In the genomic region with DNA sequence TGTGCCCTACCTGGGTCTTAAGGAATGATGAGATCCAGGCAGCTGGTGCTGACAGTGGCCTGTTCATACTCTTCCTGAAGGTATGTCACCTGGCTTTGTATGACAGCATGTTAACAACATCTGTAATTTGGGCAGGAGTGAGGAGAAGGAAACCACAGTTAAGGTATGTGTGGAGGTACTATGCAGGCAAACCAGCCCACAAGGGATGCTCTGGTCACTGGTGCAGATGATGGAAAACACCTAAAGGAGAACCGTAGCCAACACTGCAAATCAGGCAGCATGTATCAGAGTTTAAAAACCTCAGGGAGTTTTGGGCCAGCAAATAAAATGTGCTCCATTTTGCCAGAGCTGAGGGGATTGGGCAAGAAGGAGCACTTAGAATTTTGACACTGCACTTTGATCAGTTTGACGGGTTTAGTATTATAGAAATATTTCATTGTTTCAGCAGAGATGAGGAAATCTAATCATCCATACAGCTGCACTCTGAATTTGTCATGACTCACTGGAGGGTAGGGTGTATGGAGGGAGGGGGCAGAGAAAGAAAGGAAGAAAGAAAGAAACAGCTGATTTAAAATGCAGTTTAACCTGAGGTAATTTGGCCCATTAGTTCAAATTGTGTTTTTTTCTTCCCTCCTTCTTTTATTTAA, we compare ENCODE assay signal across 31 cellular contexts.
A peak's percentile ranks its signal among the peaks of the same experiment; 100 is the strongest.
DNase-seq lines count a peak whose midpoint lies in the region; ATAC-seq and TF ChIP-seq lines count a peak whose summit lies in the region.
"Had no signal": no experiment of that assay in that cellular context is flagged by ENCODE, and none has a peak within 500 bp of the region (broad histone marks: within the 10 kb centered on the region; RNA-seq: fewer than 3 reads in every experiment).

No MANE protein-coding gene starts in this region.

- 0 out of 4 replicates have a peak overlapping the region, but pooled peaks of 1 of the 2 experiments have one; percentile 22 for H4K8ac ChIP-seq in IMR-90 (ENCODE audit: low read depth in 2 of 2, low read length in 2 of 2)

- H3K4me2 ChIP-seq in IMR-90 (ENCODE audit: low read depth, low read length) = no peak overlapping the region; the same call in 1 of the 2 replicates
- H3K4me2 ChIP-seq: PC-9 had no signal

- CTCF ChIA-PET in IMR-90 (lab: Yijun Ruan, JAX) = no interaction called here

- H4K20me1 ChIP-seq in IMR-90 (ENCODE audit: insufficient read depth, low read length) = no peaks in the 10 kb centered on the region

- no peak overlapping the region for H2BK15ac ChIP-seq in IMR-90 (ENCODE audit: low read depth, low read length)

- no peak overlapping the region for H2AK9ac ChIP-seq in IMR-90 (replicated peaks; ENCODE audit: low read depth, low read length, poor library complexity)

- intact Hi-C loops in IMR-90 (cut with micrococcal nuclease) = no loop called here
- intact Hi-C loops in left ventricle myocardium superior (cut with micrococcal nuclease) = no loop called here

- H4K5ac ChIP-seq in IMR-90 (ENCODE audit: low read depth, low read length) = peak overlapping the region; percentile 31; the same call in 1 of the 2 replicates

- H3K4ac ChIP-seq in IMR-90 (ENCODE audit: low read depth, low read length) = 0 out of 2 replicates have a peak overlapping the region, but pooled peaks have one; percentile 7

- H3K36me3 Mint-ChIP-seq in effector memory CD8-positive, alpha-beta T cell (ENCODE audit: insufficient read depth) = no peaks in the 10 kb centered on the region
- H3K36me3 Mint-ChIP-seq in nephron (ENCODE audit: low read depth) (no peaks in the 10 kb centered on the region), endothelial cell (ENCODE audit: low read depth, unreplicated experiment) (no peaks in the 10 kb centered on the region)
- H3K36me3 Mint-ChIP-seq: CD8-positive, alpha-beta memory T cell; natural killer cell had no signal

- dilution Hi-C loops in IMR-90 (cut with HindIII; ENCODE audit: low sequenced_read_pairs, unreplicated experiment) = no loop called here

- H3K9me3 ChIP-seq in IMR-90 (ENCODE audit: control insufficient read depth, insufficient read depth, low read length) = no peaks in the 10 kb centered on the region
- H3K9me3 ChIP-seq: adrenal gland, BE2C, esophagus squamous epithelium, mucosa of descending colon, suprapubic skin, upper lobe of left lung had no signal

- no TSS peak for BruUV-seq in IMR-90 (replicated peaks; lab: Mats Ljungman, UMichigan)

- H3K9me3 Mint-ChIP-seq in effector memory CD8-positive, alpha-beta T cell = no peaks in the 10 kb centered on the region
- H3K9me3 Mint-ChIP-seq in nephron (no peaks in the 10 kb centered on the region), endothelial cell (ENCODE audit: unreplicated experiment) (no peaks in the 10 kb centered on the region)
- H3K9me3 Mint-ChIP-seq: activated CD4-positive, alpha-beta memory T cell treated with anti-CD3 and anti-CD28 coated beads, Interleukin-2, amount 10 ng/mL, durations not matched to agents 7 days and 5 days; CD8-positive, alpha-beta memory T cell; natural killer cell had no signal

- no peak overlapping the region for H3K4me3 Mint-ChIP-seq in effector memory CD8-positive, alpha-beta T cell
- H3K4me3 Mint-ChIP-seq in nephron (no peak overlapping the region), endothelial cell (ENCODE audit: unreplicated experiment) (no peak overlapping the region)
- H3K4me3 Mint-ChIP-seq: activated CD4-positive, alpha-beta memory T cell treated with anti-CD3 and anti-CD28 coated beads, Interleukin-2, amount 10 ng/mL, durations not matched to agents 7 days and 5 days; natural killer cell had no signal

- peaks cover 0 to 20% of the 10 kb centered on the region in 2 donors for H3K4me1 Mint-ChIP-seq in effector memory CD8-positive, alpha-beta T cell (ENCODE audit: low read depth in 2 of 2)
- H3K4me1 Mint-ChIP-seq in nephron (peaks cover 20% of the 10 kb centered on the region), endothelial cell (ENCODE audit: unreplicated experiment) (peaks cover 7% of the 10 kb centered on the region)
- H3K4me1 Mint-ChIP-seq: activated CD4-positive, alpha-beta memory T cell treated with anti-CD3 and anti-CD28 coated beads, Interleukin-2, amount 10 ng/mL, durations not matched to agents 7 days and 5 days; CD8-positive, alpha-beta memory T cell had no signal

- no peak for TF ChIP-seq POLR2A in IMR-90 (IDR thresholded peaks at IDR 0.05; ENCODE audit: low read depth, low read length)

- no peak overlapping the region for H2BK5ac ChIP-seq in IMR-90 (ENCODE audit: low read depth, low read length, poor library complexity, severe bottlenecking)

- H2AK5ac ChIP-seq in IMR-90 (ENCODE audit: low read depth, low read length) = no peak overlapping the region

- ATAC-seq in IMR-90 (ENCODE audit: low read depth) (peak; percentile 59; the same call in 1 of the 2 replicates), left ventricle myocardium superior (no peak)
- ATAC-seq in effector memory CD8-positive, alpha-beta T cell (replicated peaks) = peak; percentile 69
- ATAC-seq: mucosa of descending colon, natural killer cell, Right ventricle myocardium inferior had no signal

- peak overlapping the region; percentile 6; the same call in 1 of the 2 replicates for H3K18ac ChIP-seq in IMR-90 (ENCODE audit: low read depth, low read length)

- POLR2A ChIA-PET in IMR-90 (lab: Charles Lee; ENCODE audit: unreplicated experiment) = no interaction called here

- in situ Hi-C loops in IMR-90 (cut with MboI; ENCODE audit: low sequenced_read_pairs) = no loop called here

- H3K36me3 ChIP-seq in IMR-90 (ENCODE audit: control insufficient read depth, insufficient read depth, low read length) = no peaks in the 10 kb centered on the region
- H3K36me3 ChIP-seq: adrenal gland, BE2C, brain microvascular endothelial cell, esophagus squamous epithelium, suprapubic skin, upper lobe of left lung had no signal

- H4K91ac ChIP-seq in IMR-90 (ENCODE audit: insufficient read depth, low read depth, low read length) = no peak overlapping the region

- no peak overlapping the region for H2AFZ ChIP-seq in IMR-90 (replicated peaks; ENCODE audit: low read length, poor library complexity)
- H2AFZ ChIP-seq: PC-9 had no signal

- H3K27ac ChIP-seq in IMR-90 (ENCODE audit: insufficient read depth, low read length) = no peak overlapping the region
- H3K27ac ChIP-seq: adrenal gland, brain microvascular endothelial cell, esophagus squamous epithelium, PC-9, suprapubic skin, upper lobe of left lung had no signal

- H3K4me3 ChIP-seq in AG09309 (ENCODE audit: control insufficient read depth, low read depth, low read length) (no peak overlapping the region), IMR-90 (ENCODE audit: insufficient read depth, low read depth, low read length) (no peak overlapping the region)
- H3K4me3 ChIP-seq: adrenal gland, esophagus squamous epithelium, mucosa of descending colon, PC-9, suprapubic skin, upper lobe of left lung had no signal

- H3K9me1 ChIP-seq in IMR-90 (ENCODE audit: insufficient read depth, low read length) = 0 out of 2 replicates have a peak, but pooled peaks cover 4% of the 10 kb centered on the region

- WGBS in IMR-90 (ENCODE audit: extremely low coverage in 2 of 2, insufficient read length in 1 of 2), 2 experiments = 63% methylated on average over 1 of the region's 2 CpGs; no CpG with 5 or more reads in 1 of the 2 experiments

- no peak overlapping the region for H2BK120ac ChIP-seq in IMR-90 (ENCODE audit: low read depth, low read length)

- no peak overlapping the region for H3K23ac ChIP-seq in IMR-90 (ENCODE audit: low read depth, low read length)

- no peak overlapping the region for H3K56ac ChIP-seq in IMR-90 (ENCODE audit: extremely low read depth, insufficient read depth, low read length)

- peaks cover 7% of the 10 kb centered on the region for H3K4me1 ChIP-seq in IMR-90 (ENCODE audit: control insufficient read depth, insufficient read depth, low read length)
- H3K4me1 ChIP-seq: adrenal gland, BE2C, esophagus squamous epithelium, suprapubic skin, upper lobe of left lung had no signal

- peaks cover 4 to 22% of the 10 kb centered on the region in 2 donors for H3K27me3 Mint-ChIP-seq in effector memory CD8-positive, alpha-beta T cell
- H3K27me3 Mint-ChIP-seq in nephron (ENCODE audit: low read depth) = peaks cover 8% of the 10 kb centered on the region
- H3K27me3 Mint-ChIP-seq in endothelial cell (ENCODE audit: unreplicated experiment) = no peaks in the 10 kb centered on the region

- TF ChIP-seq CTCF in AG09309 (IDR thresholded peaks at IDR 0.05; ENCODE audit: control insufficient read depth, insufficient read depth, low read depth, low read length, missing control alignments) = no peak
- no peak for TF ChIP-seq CTCF in IMR-90 (conservative IDR thresholded peaks at IDR 0.05; ENCODE audit: low read depth, low read length)
- TF ChIP-seq CTCF in nephron (IDR thresholded peaks at IDR 0.05; ENCODE audit: unreplicated experiment in 3 of 3) = no peak
- TF ChIP-seq CTCF in endothelial cell (IDR thresholded peaks at IDR 0.05; ENCODE audit: unreplicated experiment) = no peak

- no peak overlapping the region for H3K14ac ChIP-seq in IMR-90 (replicated peaks; ENCODE audit: low read depth, low read length)

- 0 out of 4 replicates have a peak, but pooled peaks cover 3 to 5% of the 10 kb centered on the region in 2 experiments for H3K79me1 ChIP-seq in IMR-90 (ENCODE audit: low read depth in 1 of 2, low read length in 2 of 2)

- no peak for TF ChIP-seq RAD21 in IMR-90 (IDR thresholded peaks at IDR 0.05; ENCODE audit: low read length)

- H3K9ac ChIP-seq in IMR-90 (ENCODE audit: low read depth, low read length) = no peak overlapping the region

- H3K27me3 ChIP-seq in IMR-90 (ENCODE audit: control insufficient read depth, insufficient read depth, low read length) = no peaks in the 10 kb centered on the region
- H3K27me3 ChIP-seq: adrenal gland, brain microvascular endothelial cell, esophagus squamous epithelium, suprapubic skin, upper lobe of left lung had no signal

- H2BK20ac ChIP-seq in IMR-90 (ENCODE audit: low read depth, low read length) = no peak overlapping the region

- peak overlapping the region in 1 of 2 donors; percentile 59 for H3K27ac Mint-ChIP-seq in effector memory CD8-positive, alpha-beta T cell
- H3K27ac Mint-ChIP-seq in nephron = peak overlapping the region in 2 of 3 experiments; percentile 1 to 4
- H3K27ac Mint-ChIP-seq in endothelial cell (ENCODE audit: unreplicated experiment) = no peak overlapping the region
- H3K27ac Mint-ChIP-seq: activated CD4-positive, alpha-beta memory T cell treated with anti-CD3 and anti-CD28 coated beads, Interleukin-2, amount 10 ng/mL, durations not matched to agents 7 days and 5 days had no signal

- peak; percentile 61 for DNase-seq in AG09309 (ENCODE audit: low read depth)
- peak; percentile 38 for DNase-seq in IMR-90
- no peak for DNase-seq in effector memory CD8-positive, alpha-beta T cell
- DNase-seq in left ventricle myocardium superior = no peak
- no peak for DNase-seq in endothelial cell (ENCODE audit: low spot score)
- DNase-seq in occipital lobe (lab: John Stamatoyannopoulos, UW) = no peak
- no peak for DNase-seq in DMS 273 (lab: John Stamatoyannopoulos, UW; ENCODE audit: unreplicated experiment)
- DNase-seq: activated CD4-positive, alpha-beta memory T cell treated with anti-CD3 and anti-CD28 coated beads, Interleukin-2, amount 10 ng/mL, durations not matched to agents 7 days and 5 days; activated CD8-positive, alpha-beta memory T cell treated with anti-CD3 and anti-CD28 coated beads, Interleukin-2, amount 50 U/mL, for 4 hours; activated naive CD4-positive, alpha-beta T cell treated with Interleukin-2 at 50 U/mL for 16 hours; adrenal gland; BE2C; brain microvascular endothelial cell; CD8-positive, alpha-beta memory T cell; DMS153; esophagus squamous epithelium; H7; hypothalamus; Kasumi-1; left cardiac atrium; mammary epithelial cell; mucosa of descending colon; natural killer cell; NCI-H526; PC-9; small intestine; stimulated activated naive CD4-positive, alpha-beta T cell treated with Interleukin-2 at 50 U/mL for 16 hours; upper lobe of left lung had no signal

Comparison
In these comparisons a context has a peak if more than half of its experiments do, and no peak if none do; other contexts are left out.
1. DNase-seq: peak in AG09309 (single experiment) and IMR-90 (single experiment); none in effector memory CD8-positive, alpha-beta T cell (0 of 3), left ventricle myocardium superior (single experiment), endothelial cell (single experiment), occipital lobe (single experiment) and DMS 273 (single experiment).